1 cellular context compared by ENCODE assay signal in the genomic region with DNA sequence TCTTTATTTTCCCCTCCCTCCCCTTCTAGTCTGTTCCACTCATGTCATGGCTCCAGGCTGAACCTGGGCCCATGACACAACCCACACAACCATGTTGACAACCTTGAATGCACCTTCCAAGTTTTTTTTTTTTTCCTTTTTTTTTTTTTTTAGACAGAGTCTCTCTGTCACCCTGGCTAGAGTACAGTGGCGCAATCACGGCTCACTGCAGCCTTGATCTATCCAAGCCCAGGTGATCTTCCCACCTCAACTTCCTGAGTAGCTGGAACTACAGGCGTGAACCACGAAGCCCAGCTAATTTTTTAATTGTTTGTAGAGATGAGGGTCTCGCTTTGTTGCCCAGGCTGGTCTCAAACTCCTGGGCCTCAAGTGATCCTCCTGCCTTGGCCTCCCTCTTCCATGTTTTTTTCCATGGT.
TF ChIP-seq lines count a peak whose summit lies in the region.

No MANE protein-coding gene starts in this region.

TF ChIP-seq in HepG2, 621 proteins besides CTCF, POLR2A, EP300 and RAD21 (continued from another document and continues in another):
- TF ChIP-seq, protein P1, sequence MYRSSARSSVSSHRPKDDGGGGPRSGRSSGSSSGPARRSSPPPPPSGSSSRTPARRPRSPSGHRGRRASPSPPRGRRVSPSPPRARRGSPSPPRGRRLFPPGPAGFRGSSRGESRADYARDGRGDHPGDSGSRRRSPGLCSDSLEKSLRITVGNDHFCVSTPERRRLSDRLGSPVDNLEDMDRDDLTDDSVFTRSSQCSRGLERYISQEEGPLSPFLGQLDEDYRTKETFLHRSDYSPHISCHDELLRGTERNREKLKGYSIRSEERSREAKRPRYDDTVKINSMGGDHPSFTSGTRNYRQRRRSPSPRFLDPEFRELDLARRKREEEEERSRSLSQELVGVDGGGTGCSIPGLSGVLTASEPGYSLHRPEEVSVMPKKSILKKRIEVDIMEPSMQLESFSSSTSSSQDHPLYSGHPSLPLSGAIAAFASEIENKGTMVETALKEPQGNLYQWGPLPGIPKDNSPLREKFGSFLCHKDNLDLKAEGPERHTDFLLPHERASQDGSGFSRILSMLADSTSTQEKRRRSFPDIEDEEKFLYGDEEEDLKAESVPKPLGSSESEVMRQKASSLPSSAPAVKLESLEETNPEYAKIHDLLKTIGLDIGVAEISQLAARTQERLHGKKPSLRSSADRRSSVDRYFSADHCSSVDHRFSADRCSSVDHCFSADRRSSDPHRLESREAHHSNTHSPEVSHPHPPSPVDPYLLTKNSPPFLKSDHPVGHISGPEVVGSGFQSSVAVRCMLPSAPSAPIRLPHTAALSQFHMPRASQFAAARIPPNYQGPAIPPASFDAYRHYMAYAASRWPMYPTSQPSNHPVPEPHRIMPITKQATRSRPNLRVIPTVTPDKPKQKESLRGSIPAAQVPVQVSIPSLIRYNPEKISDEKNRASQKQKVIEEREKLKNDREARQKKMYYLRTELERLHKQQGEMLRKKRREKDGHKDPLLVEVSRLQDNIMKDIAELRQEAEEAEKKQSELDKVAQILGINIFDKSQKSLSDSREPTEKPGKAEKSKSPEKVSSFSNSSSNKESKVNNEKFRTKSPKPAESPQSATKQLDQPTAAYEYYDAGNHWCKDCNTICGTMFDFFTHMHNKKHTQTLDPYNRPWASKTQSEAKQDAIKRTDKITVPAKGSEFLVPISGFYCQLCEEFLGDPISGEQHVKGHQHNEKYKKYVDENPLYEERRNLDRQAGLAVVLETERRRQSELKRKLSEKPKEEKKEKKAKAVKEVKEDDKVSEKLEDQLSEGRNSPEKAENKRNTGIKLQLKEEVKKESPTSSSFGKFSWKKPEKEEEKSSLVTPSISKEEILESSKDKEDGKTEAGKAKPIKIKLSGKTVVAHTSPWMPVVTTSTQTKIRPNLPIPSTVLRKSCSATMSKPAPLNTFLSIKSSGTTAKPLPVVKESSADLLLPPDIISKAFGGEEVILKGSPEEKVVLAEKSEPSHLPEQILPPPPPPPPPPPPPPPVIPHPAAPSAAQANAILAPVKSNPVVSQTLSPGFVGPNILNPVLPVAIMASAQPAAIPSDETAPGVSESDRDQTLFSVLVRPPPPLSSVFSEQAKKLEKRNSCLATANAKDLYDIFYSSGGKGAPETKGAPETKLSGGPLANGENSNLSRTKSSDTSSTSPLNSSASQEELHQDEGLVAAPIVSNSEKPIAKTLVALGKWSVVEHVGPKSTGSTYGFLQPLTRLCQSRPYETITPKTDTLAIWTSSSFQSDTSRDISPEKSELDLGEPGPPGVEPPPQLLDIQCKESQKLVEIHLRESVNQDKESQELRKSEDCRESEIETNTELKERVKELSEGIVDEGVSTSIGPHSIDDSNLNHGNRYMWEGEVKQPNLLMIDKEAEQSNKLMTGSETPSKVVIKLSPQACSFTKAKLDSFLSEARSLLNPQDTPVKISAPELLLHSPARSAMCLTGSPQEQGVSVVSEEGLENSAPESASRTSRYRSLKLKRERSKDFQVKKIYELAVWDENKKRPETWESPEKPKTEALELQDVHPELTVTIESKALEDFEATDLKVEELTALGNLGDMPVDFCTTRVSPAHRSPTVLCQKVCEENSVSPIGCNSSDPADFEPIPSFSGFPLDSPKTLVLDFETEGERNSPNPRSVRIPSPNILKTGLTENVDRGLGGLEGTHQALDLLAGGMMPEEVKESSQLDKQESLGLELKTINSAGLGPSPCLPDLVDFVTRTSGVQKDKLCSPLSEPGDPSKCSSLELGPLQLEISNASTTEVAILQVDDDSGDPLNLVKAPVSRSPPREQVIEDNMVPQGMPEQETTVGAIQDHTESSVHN (CRISPR knock-in tag; IDR thresholded peaks at IDR 0.05), result no peak
- TF ChIP-seq, protein P2, sequence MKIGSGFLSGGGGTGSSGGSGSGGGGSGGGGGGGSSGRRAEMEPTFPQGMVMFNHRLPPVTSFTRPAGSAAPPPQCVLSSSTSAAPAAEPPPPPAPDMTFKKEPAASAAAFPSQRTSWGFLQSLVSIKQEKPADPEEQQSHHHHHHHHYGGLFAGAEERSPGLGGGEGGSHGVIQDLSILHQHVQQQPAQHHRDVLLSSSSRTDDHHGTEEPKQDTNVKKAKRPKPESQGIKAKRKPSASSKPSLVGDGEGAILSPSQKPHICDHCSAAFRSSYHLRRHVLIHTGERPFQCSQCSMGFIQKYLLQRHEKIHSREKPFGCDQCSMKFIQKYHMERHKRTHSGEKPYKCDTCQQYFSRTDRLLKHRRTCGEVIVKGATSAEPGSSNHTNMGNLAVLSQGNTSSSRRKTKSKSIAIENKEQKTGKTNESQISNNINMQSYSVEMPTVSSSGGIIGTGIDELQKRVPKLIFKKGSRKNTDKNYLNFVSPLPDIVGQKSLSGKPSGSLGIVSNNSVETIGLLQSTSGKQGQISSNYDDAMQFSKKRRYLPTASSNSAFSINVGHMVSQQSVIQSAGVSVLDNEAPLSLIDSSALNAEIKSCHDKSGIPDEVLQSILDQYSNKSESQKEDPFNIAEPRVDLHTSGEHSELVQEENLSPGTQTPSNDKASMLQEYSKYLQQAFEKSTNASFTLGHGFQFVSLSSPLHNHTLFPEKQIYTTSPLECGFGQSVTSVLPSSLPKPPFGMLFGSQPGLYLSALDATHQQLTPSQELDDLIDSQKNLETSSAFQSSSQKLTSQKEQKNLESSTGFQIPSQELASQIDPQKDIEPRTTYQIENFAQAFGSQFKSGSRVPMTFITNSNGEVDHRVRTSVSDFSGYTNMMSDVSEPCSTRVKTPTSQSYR (CRISPR knock-in tag; IDR thresholded peaks at IDR 0.05; ENCODE audit: borderline replicate concordance), result no peak
- TF ChIP-seq TEAD2 (CRISPR knock-in tag; IDR thresholded peaks at IDR 0.05) (no peak), MTF2 (CRISPR knock-in tag; IDR thresholded peaks at IDR 0.05; ENCODE audit: borderline replicate concordance) (no peak), ZNF33A (CRISPR knock-in tag; IDR thresholded peaks at IDR 0.05; ENCODE audit: borderline replicate concordance) (no peak), TCF12 (IDR thresholded peaks at IDR 0.05) (no peak), TCF12 (CRISPR knock-in tag; IDR thresholded peaks at IDR 0.05) (peak; percentile 74), SNRNP70 (IDR thresholded peaks at IDR 0.05; ENCODE audit: low read depth, low read length) (no peak), PLRG1 (conservative IDR thresholded peaks at IDR 0.05) (no peak), SALL2 (CRISPR knock-in tag; IDR thresholded peaks at IDR 0.05) (0 out of 2 replicates have a peak, but pooled peaks have one; percentile 55), MAF1 (CRISPR knock-in tag; IDR thresholded peaks at IDR 0.05; ENCODE audit: borderline replicate concordance) (no peak), ZNF790 (CRISPR knock-in tag; IDR thresholded peaks at IDR 0.05; ENCODE audit: borderline replicate concordance) (no peak), U2AF2 (IDR thresholded peaks at IDR 0.05; ENCODE audit: low read depth, low read length) (no peak), HNRNPUL1 (IDR thresholded peaks at IDR 0.05; ENCODE audit: low read depth, low read length) (no peak), TGIF2 (CRISPR knock-in tag; IDR thresholded peaks at IDR 0.05) (peak; percentile 52; the same call in 1 of the 2 replicates), ZNF547 (CRISPR knock-in tag; IDR thresholded peaks at IDR 0.05) (no peak), CBX1 (IDR thresholded peaks at IDR 0.05; ENCODE audit: low read depth) (no peak), ZNF879 (CRISPR knock-in tag; IDR thresholded peaks at IDR 0.05) (no peak), ZNF230 (CRISPR knock-in tag; IDR thresholded peaks at IDR 0.05) (no peak), ZC3H4 (CRISPR knock-in tag; IDR thresholded peaks at IDR 0.05; ENCODE audit: borderline replicate concordance) (no peak), ZNF34 (CRISPR knock-in tag; IDR thresholded peaks at IDR 0.05; ENCODE audit: borderline replicate concordance) (no peak), ZNF781 (CRISPR knock-in tag; IDR thresholded peaks at IDR 0.05; ENCODE audit: borderline replicate concordance, not compliant biosample characterization) (no peak), ARNT (IDR thresholded peaks at IDR 0.05) (no peak), FLYWCH1 (CRISPR knock-in tag; IDR thresholded peaks at IDR 0.05) (no peak)
- TF ChIP-seq, protein P3, sequence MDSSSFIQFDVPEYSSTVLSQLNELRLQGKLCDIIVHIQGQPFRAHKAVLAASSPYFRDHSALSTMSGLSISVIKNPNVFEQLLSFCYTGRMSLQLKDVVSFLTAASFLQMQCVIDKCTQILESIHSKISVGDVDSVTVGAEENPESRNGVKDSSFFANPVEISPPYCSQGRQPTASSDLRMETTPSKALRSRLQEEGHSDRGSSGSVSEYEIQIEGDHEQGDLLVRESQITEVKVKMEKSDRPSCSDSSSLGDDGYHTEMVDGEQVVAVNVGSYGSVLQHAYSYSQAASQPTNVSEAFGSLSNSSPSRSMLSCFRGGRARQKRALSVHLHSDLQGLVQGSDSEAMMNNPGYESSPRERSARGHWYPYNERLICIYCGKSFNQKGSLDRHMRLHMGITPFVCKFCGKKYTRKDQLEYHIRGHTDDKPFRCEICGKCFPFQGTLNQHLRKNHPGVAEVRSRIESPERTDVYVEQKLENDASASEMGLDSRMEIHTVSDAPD (CRISPR knock-in tag; IDR thresholded peaks at IDR 0.05), result peak; percentile 55
- TF ChIP-seq, protein P4, sequence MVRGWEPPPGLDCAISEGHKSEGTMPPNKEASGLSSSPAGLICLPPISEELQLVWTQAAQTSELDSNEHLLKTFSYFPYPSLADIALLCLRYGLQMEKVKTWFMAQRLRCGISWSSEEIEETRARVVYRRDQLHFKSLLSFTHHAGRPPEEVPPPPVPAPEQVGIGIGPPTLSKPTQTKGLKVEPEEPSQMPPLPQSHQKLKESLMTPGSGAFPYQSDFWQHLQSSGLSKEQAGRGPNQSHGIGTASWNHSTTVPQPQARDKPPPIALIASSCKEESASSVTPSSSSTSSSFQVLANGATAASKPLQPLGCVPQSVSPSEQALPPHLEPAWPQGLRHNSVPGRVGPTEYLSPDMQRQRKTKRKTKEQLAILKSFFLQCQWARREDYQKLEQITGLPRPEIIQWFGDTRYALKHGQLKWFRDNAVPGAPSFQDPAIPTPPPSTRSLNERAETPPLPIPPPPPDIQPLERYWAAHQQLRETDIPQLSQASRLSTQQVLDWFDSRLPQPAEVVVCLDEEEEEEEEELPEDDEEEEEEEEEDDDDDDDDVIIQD (CRISPR knock-in tag; IDR thresholded peaks at IDR 0.05; ENCODE audit: low read depth), result no peak; the same call in 1 of the 2 replicates
- TF ChIP-seq, protein P5, sequence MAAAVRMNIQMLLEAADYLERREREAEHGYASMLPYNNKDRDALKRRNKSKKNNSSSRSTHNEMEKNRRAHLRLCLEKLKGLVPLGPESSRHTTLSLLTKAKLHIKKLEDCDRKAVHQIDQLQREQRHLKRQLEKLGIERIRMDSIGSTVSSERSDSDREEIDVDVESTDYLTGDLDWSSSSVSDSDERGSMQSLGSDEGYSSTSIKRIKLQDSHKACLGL (CRISPR knock-in tag; IDR thresholded peaks at IDR 0.05), result no peak
- TF ChIP-seq, protein P6, sequence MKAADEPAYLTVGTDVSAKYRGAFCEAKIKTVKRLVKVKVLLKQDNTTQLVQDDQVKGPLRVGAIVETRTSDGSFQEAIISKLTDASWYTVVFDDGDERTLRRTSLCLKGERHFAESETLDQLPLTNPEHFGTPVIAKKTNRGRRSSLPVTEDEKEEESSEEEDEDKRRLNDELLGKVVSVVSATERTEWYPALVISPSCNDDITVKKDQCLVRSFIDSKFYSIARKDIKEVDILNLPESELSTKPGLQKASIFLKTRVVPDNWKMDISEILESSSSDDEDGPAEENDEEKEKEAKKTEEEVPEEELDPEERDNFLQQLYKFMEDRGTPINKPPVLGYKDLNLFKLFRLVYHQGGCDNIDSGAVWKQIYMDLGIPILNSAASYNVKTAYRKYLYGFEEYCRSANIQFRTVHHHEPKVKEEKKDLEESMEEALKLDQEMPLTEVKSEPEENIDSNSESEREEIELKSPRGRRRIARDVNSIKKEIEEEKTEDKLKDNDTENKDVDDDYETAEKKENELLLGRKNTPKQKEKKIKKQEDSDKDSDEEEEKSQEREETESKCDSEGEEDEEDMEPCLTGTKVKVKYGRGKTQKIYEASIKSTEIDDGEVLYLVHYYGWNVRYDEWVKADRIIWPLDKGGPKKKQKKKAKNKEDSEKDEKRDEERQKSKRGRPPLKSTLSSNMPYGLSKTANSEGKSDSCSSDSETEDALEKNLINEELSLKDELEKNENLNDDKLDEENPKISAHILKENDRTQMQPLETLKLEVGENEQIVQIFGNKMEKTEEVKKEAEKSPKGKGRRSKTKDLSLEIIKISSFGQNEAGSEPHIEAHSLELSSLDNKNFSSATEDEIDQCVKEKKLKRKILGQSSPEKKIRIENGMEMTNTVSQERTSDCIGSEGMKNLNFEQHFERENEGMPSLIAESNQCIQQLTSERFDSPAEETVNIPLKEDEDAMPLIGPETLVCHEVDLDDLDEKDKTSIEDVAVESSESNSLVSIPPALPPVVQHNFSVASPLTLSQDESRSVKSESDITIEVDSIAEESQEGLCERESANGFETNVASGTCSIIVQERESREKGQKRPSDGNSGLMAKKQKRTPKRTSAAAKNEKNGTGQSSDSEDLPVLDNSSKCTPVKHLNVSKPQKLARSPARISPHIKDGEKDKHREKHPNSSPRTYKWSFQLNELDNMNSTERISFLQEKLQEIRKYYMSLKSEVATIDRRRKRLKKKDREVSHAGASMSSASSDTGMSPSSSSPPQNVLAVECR (CRISPR knock-in tag; IDR thresholded peaks at IDR 0.05; ENCODE audit: borderline replicate concordance), result peak; percentile 27; the same call in 1 of the 2 replicates
- TF ChIP-seq, protein P7, sequence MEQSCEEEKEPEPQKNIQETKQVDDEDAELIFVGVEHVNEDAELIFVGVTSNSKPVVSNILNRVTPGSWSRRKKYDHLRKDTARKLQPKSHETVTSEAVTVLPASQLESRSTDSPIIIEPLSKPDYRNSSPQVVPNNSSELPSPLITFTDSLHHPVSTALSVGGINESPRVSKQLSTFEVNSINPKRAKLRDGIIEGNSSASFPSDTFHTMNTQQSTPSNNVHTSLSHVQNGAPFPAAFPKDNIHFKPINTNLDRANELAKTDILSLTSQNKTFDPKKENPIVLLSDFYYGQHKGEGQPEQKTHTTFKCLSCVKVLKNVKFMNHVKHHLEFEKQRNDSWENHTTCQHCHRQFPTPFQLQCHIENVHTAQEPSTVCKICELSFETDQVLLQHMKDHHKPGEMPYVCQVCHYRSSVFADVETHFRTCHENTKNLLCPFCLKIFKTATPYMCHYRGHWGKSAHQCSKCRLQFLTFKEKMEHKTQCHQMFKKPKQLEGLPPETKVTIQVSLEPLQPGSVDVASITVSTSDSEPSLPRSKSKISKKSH (CRISPR knock-in tag; IDR thresholded peaks at IDR 0.05; ENCODE audit: borderline replicate concordance), result no peak
- TF ChIP-seq, protein P8, sequence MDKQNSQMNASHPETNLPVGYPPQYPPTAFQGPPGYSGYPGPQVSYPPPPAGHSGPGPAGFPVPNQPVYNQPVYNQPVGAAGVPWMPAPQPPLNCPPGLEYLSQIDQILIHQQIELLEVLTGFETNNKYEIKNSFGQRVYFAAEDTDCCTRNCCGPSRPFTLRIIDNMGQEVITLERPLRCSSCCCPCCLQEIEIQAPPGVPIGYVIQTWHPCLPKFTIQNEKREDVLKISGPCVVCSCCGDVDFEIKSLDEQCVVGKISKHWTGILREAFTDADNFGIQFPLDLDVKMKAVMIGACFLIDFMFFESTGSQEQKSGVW (CRISPR knock-in tag; IDR thresholded peaks at IDR 0.05; ENCODE audit: borderline replicate concordance), result no peak
- TF ChIP-seq, protein P9, sequence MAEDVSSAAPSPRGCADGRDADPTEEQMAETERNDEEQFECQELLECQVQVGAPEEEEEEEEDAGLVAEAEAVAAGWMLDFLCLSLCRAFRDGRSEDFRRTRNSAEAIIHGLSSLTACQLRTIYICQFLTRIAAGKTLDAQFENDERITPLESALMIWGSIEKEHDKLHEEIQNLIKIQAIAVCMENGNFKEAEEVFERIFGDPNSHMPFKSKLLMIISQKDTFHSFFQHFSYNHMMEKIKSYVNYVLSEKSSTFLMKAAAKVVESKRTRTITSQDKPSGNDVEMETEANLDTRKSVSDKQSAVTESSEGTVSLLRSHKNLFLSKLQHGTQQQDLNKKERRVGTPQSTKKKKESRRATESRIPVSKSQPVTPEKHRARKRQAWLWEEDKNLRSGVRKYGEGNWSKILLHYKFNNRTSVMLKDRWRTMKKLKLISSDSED (CRISPR knock-in tag; IDR thresholded peaks at IDR 0.05), result no peak
